In the genomic region with DNA sequence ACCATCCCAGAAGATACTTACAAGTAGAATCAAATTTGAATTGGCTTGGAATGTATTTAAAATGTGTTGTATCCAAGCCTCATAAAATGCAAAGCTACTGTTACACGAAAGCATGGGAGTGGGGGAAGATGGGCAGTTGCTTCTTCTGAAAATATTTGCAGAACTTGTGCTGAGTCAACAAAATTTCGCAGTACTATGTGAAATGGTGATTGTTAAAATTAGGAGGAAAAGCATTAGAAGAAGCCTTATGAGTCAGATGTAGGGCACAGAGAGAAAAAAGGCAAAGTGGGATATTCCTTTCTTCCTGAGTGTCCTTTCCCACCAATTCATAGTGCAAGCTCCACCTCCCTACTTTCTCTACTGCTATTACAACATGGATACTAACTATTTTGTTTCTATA, we compare ENCODE assay signal across 29 cellular contexts.
"Had no signal": no experiment of that assay in that cellular context is flagged by ENCODE, and none has a peak within 500 bp of the region (broad histone marks: within the 10 kb centered on the region; RNA-seq: fewer than 3 reads in every experiment).

No MANE protein-coding gene starts in this region.

- H3K4me3 ChIP-seq: coronary artery, dorsolateral prefrontal cortex, esophagus squamous epithelium had no signal

- ATAC-seq: activated CD4-positive, CD25-positive, alpha-beta regulatory T cell treated with anti-CD3 and anti-CD28 coated beads, Interleukin-2, amount 50 U/mL, for 24 hours; activated CD8-positive, alpha-beta T cell treated with anti-CD3 and anti-CD28 coated beads for 36 hours; activated T-cell treated with anti-CD3 and anti-CD28 coated beads, Interleukin-2, amount 50 U/mL, for 4 hours; activated T-helper 17 cell treated with anti-CD3 and anti-CD28 coated beads, Interleukin-2, amount 50 U/mL, for 72 hours; T-helper 17 cell had no signal

- FAIRE-seq: astrocyte, bronchial epithelial cell, endometrium, endothelial cell of umbilical vein, frontal cortex had no signal

- H3K27me3 ChIP-seq: brain microvascular endothelial cell, dorsolateral prefrontal cortex, esophagus squamous epithelium had no signal

- H3K9me3 ChIP-seq: esophagus squamous epithelium had no signal

- H3K4me1 ChIP-seq: esophagus squamous epithelium had no signal

- H3K27ac ChIP-seq: brain microvascular endothelial cell, coronary artery, dorsolateral prefrontal cortex, epithelial cell of prostate, esophagus squamous epithelium, WERI-Rb-1 had no signal

- DNase-seq: activated B cell treated with CpG ODN at 0.5 μM for 24 hours; activated CD4-positive, alpha-beta T cell treated with anti-CD3 and anti-CD28 coated beads for 48 hours; activated CD4-positive, alpha-beta T cell treated with anti-CD3 and anti-CD28 coated beads, Interleukin-2, amount 50 U/mL, for 1 hour; activated CD4-positive, alpha-beta T cell treated with anti-CD3 and anti-CD28 coated beads, Interleukin-2, amount 50 U/mL, for 48 hours; activated CD8-positive, alpha-beta memory T cell treated with anti-CD3 and anti-CD28 coated beads for 24 hours; activated CD8-positive, alpha-beta T cell treated with anti-CD3 and anti-CD28 coated beads for 36 hours; activated effector memory CD4-positive, alpha-beta T cell treated with Interleukin-2 at 50 U/mL for 16 hours; activated gamma-delta T cell treated with Interleukin-2 at 50 U/mL for 16 hours; activated naive CD4-positive, alpha-beta T cell treated with anti-CD3 and anti-CD28 coated beads, Interleukin-2, amount 50 U/mL, for 16 hours; activated naive CD4-positive, alpha-beta T cell treated with Interleukin-2 at 50 U/mL for 16 hours; activated T-cell treated with anti-CD3 and anti-CD28 coated beads, Interleukin-2, amount 50 U/mL, for 4 hours; amniotic stem cell; anterior cingulate cortex; brain microvascular endothelial cell; dorsolateral prefrontal cortex; esophagus squamous epithelium; head of caudate nucleus; T-helper 17 cell; T1000; WERI-Rb-1 had no signal

- H3K36me3 ChIP-seq: brain microvascular endothelial cell, esophagus squamous epithelium, WERI-Rb-1 had no signal
